ENCODE assay signal across 1 cellular context in the genomic region with DNA sequence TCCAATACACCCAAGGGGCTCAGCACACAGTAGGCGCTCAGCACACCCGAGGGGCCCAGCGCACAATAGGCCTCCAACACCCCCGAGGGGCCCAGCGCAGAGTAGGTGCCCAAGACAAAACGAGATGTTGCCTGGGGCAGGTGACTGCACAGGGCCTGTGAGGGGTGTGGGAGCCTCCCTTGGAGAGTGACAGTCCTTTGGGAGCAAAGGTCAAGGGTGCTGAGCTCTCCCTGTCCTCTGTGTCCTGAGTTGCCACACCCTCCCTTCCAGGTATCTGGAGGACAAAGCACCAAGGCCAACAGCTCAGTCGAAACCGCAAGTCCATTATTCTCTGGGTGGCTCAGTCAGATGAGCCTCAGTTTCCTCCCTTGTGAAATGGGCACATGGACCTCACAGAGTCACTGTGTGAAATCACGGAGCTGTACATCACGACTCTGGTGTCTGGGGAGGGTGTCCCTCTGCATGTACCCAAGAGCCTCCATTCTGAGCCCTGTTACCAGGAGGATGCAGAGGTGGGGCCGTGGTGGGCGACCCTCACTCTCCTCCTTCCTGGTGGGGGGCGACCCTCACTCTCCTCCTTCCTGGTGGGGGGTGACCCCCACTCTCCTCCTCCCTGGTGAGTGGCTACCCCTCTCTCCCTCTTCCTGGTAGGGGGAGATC.
TF ChIP-seq lines count a peak whose summit lies in the region.

No MANE protein-coding gene starts in this region.

TF ChIP-seq in HepG2, 621 proteins besides CTCF, POLR2A, EP300 and RAD21 (continued from another document and continues in another):
- TF ChIP-seq, protein P1, sequence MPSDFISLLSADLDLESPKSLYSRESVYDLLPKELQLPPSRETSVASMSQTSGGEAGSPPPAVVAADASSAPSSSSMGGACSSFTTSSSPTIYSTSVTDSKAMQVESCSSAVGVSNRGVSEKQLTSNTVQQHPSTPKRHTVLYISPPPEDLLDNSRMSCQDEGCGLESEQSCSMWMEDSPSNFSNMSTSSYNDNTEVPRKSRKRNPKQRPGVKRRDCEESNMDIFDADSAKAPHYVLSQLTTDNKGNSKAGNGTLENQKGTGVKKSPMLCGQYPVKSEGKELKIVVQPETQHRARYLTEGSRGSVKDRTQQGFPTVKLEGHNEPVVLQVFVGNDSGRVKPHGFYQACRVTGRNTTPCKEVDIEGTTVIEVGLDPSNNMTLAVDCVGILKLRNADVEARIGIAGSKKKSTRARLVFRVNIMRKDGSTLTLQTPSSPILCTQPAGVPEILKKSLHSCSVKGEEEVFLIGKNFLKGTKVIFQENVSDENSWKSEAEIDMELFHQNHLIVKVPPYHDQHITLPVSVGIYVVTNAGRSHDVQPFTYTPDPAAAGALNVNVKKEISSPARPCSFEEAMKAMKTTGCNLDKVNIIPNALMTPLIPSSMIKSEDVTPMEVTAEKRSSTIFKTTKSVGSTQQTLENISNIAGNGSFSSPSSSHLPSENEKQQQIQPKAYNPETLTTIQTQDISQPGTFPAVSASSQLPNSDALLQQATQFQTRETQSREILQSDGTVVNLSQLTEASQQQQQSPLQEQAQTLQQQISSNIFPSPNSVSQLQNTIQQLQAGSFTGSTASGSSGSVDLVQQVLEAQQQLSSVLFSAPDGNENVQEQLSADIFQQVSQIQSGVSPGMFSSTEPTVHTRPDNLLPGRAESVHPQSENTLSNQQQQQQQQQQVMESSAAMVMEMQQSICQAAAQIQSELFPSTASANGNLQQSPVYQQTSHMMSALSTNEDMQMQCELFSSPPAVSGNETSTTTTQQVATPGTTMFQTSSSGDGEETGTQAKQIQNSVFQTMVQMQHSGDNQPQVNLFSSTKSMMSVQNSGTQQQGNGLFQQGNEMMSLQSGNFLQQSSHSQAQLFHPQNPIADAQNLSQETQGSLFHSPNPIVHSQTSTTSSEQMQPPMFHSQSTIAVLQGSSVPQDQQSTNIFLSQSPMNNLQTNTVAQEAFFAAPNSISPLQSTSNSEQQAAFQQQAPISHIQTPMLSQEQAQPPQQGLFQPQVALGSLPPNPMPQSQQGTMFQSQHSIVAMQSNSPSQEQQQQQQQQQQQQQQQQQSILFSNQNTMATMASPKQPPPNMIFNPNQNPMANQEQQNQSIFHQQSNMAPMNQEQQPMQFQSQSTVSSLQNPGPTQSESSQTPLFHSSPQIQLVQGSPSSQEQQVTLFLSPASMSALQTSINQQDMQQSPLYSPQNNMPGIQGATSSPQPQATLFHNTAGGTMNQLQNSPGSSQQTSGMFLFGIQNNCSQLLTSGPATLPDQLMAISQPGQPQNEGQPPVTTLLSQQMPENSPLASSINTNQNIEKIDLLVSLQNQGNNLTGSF (CRISPR knock-in tag; IDR thresholded peaks at IDR 0.05) = no peak
- TF ChIP-seq, protein P2, sequence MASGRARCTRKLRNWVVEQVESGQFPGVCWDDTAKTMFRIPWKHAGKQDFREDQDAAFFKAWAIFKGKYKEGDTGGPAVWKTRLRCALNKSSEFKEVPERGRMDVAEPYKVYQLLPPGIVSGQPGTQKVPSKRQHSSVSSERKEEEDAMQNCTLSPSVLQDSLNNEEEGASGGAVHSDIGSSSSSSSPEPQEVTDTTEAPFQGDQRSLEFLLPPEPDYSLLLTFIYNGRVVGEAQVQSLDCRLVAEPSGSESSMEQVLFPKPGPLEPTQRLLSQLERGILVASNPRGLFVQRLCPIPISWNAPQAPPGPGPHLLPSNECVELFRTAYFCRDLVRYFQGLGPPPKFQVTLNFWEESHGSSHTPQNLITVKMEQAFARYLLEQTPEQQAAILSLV (CRISPR knock-in tag; IDR thresholded peaks at IDR 0.05; ENCODE audit: borderline replicate concordance) = peak; percentile 73
- TF ChIP-seq, protein P3, sequence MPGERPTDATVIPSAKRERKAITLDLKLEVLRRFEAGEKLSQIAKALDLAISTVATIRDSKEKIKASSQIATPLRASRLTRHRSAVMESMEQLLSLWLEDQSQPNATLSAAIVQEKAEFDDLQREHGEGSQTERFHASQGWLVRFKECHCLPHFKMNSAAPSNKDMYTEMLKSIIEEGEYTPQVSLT (CRISPR knock-in tag; IDR thresholded peaks at IDR 0.05; ENCODE audit: borderline replicate concordance, low read depth) = no peak
- no peak for TF ChIP-seq KLF15 (CRISPR knock-in tag; IDR thresholded peaks at IDR 0.05; ENCODE audit: borderline replicate concordance)
- TF ChIP-seq, protein P4, sequence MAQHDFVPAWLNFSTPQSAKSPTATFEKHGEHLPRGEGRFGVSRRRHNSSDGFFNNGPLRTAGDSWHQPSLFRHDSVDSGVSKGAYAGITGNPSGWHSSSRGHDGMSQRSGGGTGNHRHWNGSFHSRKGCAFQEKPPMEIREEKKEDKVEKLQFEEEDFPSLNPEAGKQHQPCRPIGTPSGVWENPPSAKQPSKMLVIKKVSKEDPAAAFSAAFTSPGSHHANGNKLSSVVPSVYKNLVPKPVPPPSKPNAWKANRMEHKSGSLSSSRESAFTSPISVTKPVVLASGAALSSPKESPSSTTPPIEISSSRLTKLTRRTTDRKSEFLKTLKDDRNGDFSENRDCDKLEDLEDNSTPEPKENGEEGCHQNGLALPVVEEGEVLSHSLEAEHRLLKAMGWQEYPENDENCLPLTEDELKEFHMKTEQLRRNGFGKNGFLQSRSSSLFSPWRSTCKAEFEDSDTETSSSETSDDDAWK (CRISPR knock-in tag; IDR thresholded peaks at IDR 0.05) = no peak
- TF ChIP-seq, protein P5, sequence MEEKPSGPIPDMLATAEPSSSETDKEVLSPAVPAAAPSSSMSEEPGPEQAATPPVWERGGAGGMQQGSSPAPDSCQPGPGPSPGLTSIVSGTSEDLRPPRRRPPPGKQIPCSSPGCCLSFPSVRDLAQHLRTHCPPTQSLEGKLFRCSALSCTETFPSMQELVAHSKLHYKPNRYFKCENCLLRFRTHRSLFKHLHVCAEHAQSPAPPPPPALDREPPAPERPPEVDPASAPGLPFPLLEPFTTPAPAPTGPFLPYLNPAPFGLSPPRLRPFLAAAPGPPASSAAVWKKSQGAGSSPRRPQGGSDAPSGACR (CRISPR knock-in tag; IDR thresholded peaks at IDR 0.05) = no peak
- peak; percentile 81; the same call in 1 of the 2 replicates for TF ChIP-seq ZNF205 (CRISPR knock-in tag; IDR thresholded peaks at IDR 0.05)
- peak; percentile 84 for TF ChIP-seq BCL6 (CRISPR knock-in tag; IDR thresholded peaks at IDR 0.05)
- TF ChIP-seq, protein P6, sequence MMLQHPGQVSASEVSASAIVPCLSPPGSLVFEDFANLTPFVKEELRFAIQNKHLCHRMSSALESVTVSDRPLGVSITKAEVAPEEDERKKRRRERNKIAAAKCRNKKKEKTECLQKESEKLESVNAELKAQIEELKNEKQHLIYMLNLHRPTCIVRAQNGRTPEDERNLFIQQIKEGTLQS (CRISPR knock-in tag; IDR thresholded peaks at IDR 0.05) = no peak; the same call in 1 of the 2 replicates
- TF ChIP-seq NONO (IDR thresholded peaks at IDR 0.05) = no peak
- 0 out of 2 replicates have a peak, but pooled peaks have one; percentile 14 for TF ChIP-seq NONO (CRISPR knock-in tag; conservative IDR thresholded peaks at IDR 0.05)
- TF ChIP-seq ZNF678 (CRISPR knock-in tag; IDR thresholded peaks at IDR 0.05) = no peak
- TF ChIP-seq ZMAT3 (CRISPR knock-in tag; conservative IDR thresholded peaks at IDR 0.05) = no peak
- TF ChIP-seq, protein P7, sequence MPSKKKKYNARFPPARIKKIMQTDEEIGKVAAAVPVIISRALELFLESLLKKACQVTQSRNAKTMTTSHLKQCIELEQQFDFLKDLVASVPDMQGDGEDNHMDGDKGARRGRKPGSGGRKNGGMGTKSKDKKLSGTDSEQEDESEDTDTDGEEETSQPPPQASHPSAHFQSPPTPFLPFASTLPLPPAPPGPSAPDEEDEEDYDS (CRISPR knock-in tag; IDR thresholded peaks at IDR 0.05) = no peak
- TF ChIP-seq ZNF780A (CRISPR knock-in tag; IDR thresholded peaks at IDR 0.05) = no peak
- no peak for TF ChIP-seq HMG20B (CRISPR knock-in tag; conservative IDR thresholded peaks at IDR 0.05)
- TF ChIP-seq, protein P8, sequence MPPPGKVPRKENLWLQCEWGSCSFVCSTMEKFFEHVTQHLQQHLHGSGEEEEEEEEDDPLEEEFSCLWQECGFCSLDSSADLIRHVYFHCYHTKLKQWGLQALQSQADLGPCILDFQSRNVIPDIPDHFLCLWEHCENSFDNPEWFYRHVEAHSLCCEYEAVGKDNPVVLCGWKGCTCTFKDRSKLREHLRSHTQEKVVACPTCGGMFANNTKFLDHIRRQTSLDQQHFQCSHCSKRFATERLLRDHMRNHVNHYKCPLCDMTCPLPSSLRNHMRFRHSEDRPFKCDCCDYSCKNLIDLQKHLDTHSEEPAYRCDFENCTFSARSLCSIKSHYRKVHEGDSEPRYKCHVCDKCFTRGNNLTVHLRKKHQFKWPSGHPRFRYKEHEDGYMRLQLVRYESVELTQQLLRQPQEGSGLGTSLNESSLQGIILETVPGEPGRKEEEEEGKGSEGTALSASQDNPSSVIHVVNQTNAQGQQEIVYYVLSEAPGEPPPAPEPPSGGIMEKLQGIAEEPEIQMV (CRISPR knock-in tag; IDR thresholded peaks at IDR 0.05; ENCODE audit: low read depth) = no peak
- TF ChIP-seq MAFG (CRISPR knock-in tag; IDR thresholded peaks at IDR 0.05) = no peak
- no peak for TF ChIP-seq MBD4 (IDR thresholded peaks at IDR 0.05; ENCODE audit: borderline replicate concordance, low read length)
- TF ChIP-seq NRL (CRISPR knock-in tag; IDR thresholded peaks at IDR 0.05; ENCODE audit: borderline replicate concordance) = no peak
- no peak for TF ChIP-seq TBP (CRISPR knock-in tag; IDR thresholded peaks at IDR 0.05)
- no peak for TF ChIP-seq TBL1XR1 (IDR thresholded peaks at IDR 0.05; ENCODE audit: borderline replicate concordance, low read length, partially characterized antibody)
- no peak for TF ChIP-seq HIVEP1 (CRISPR knock-in tag; IDR thresholded peaks at IDR 0.05)
- TF ChIP-seq TAF15 (IDR thresholded peaks at IDR 0.05; ENCODE audit: low read depth, low read length, poor library complexity, severe bottlenecking) = no peak
- no peak for TF ChIP-seq JARID2 (CRISPR knock-in tag; IDR thresholded peaks at IDR 0.05; ENCODE audit: insufficient replicate concordance)
- no peak for TF ChIP-seq BRCA1 (CRISPR knock-in tag; IDR thresholded peaks at IDR 0.05)
- TF ChIP-seq ZMYM4 (CRISPR knock-in tag; IDR thresholded peaks at IDR 0.05) = peak; percentile 40
- no peak for TF ChIP-seq ZNF124 (CRISPR knock-in tag; IDR thresholded peaks at IDR 0.05)
- TF ChIP-seq ZNF567 (CRISPR knock-in tag; IDR thresholded peaks at IDR 0.05; ENCODE audit: borderline replicate concordance) = no peak
- no peak for TF ChIP-seq RFX3 (CRISPR knock-in tag; IDR thresholded peaks at IDR 0.05)
- TF ChIP-seq ZBTB3 (CRISPR knock-in tag; IDR thresholded peaks at IDR 0.05; ENCODE audit: borderline replicate concordance, low read depth) = no peak
- TF ChIP-seq, protein P9, sequence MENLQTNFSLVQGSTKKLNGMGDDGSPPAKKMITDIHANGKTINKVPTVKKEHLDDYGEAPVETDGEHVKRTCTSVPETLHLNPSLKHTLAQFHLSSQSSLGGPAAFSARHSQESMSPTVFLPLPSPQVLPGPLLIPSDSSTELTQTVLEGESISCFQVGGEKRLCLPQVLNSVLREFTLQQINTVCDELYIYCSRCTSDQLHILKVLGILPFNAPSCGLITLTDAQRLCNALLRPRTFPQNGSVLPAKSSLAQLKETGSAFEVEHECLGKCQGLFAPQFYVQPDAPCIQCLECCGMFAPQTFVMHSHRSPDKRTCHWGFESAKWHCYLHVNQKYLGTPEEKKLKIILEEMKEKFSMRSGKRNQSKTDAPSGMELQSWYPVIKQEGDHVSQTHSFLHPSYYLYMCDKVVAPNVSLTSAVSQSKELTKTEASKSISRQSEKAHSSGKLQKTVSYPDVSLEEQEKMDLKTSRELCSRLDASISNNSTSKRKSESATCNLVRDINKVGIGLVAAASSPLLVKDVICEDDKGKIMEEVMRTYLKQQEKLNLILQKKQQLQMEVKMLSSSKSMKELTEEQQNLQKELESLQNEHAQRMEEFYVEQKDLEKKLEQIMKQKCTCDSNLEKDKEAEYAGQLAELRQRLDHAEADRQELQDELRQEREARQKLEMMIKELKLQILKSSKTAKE (CRISPR knock-in tag; IDR thresholded peaks at IDR 0.05; ENCODE audit: borderline replicate concordance) = no peak
- TF ChIP-seq ZFY (CRISPR knock-in tag; IDR thresholded peaks at IDR 0.05) = 0 out of 2 replicates have a peak, but pooled peaks have one; percentile 15
- no peak for TF ChIP-seq ZNF616 (CRISPR knock-in tag; IDR thresholded peaks at IDR 0.05; ENCODE audit: low read depth)
- TF ChIP-seq HOXA9 (CRISPR knock-in tag; IDR thresholded peaks at IDR 0.05; ENCODE audit: borderline replicate concordance) = no peak
- no peak for TF ChIP-seq MED13 (CRISPR knock-in tag; IDR thresholded peaks at IDR 0.05)
- no peak for TF ChIP-seq RBM39 (IDR thresholded peaks at IDR 0.05; ENCODE audit: low read depth, low read length, poor library complexity, severe bottlenecking)
- TF ChIP-seq SIX1 (CRISPR knock-in tag; IDR thresholded peaks at IDR 0.05; ENCODE audit: borderline replicate concordance) = no peak; the same call in 1 of the 2 replicates
- TF ChIP-seq KAT7 (CRISPR knock-in tag; IDR thresholded peaks at IDR 0.05; ENCODE audit: borderline replicate concordance) = no peak; the same call in 1 of the 2 replicates
- no peak for TF ChIP-seq ZNF468 (CRISPR knock-in tag; IDR thresholded peaks at IDR 0.05)
- no peak for TF ChIP-seq EED (CRISPR knock-in tag; IDR thresholded peaks at IDR 0.05)
- TF ChIP-seq ATF7-NPFF (CRISPR knock-in tag; IDR thresholded peaks at IDR 0.05; ENCODE audit: low read depth) = no peak
- TF ChIP-seq, protein P10, sequence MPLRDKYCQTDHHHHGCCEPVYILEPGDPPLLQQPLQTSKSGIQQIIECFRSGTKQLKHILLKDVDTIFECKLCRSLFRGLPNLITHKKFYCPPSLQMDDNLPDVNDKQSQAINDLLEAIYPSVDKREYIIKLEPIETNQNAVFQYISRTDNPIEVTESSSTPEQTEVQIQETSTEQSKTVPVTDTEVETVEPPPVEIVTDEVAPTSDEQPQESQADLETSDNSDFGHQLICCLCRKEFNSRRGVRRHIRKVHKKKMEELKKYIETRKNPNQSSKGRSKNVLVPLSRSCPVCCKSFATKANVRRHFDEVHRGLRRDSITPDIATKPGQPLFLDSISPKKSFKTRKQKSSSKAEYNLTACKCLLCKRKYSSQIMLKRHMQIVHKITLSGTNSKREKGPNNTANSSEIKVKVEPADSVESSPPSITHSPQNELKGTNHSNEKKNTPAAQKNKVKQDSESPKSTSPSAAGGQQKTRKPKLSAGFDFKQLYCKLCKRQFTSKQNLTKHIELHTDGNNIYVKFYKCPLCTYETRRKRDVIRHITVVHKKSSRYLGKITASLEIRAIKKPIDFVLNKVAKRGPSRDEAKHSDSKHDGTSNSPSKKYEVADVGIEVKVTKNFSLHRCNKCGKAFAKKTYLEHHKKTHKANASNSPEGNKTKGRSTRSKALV (CRISPR knock-in tag; IDR thresholded peaks at IDR 0.05) = no peak
- TF ChIP-seq, protein P11, sequence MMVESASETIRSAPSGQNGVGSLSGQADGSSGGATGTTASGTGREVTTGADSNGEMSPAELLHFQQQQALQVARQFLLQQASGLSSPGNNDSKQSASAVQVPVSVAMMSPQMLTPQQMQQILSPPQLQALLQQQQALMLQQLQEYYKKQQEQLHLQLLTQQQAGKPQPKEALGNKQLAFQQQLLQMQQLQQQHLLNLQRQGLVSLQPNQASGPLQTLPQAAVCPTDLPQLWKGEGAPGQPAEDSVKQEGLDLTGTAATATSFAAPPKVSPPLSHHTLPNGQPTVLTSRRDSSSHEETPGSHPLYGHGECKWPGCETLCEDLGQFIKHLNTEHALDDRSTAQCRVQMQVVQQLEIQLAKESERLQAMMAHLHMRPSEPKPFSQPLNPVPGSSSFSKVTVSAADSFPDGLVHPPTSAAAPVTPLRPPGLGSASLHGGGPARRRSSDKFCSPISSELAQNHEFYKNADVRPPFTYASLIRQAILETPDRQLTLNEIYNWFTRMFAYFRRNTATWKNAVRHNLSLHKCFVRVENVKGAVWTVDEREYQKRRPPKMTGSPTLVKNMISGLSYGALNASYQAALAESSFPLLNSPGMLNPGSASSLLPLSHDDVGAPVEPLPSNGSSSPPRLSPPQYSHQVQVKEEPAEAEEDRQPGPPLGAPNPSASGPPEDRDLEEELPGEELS (CRISPR knock-in tag; IDR thresholded peaks at IDR 0.05) = peak; percentile 65; the same call in 1 of the 2 replicates
- TF ChIP-seq ZFP62 (CRISPR knock-in tag; IDR thresholded peaks at IDR 0.05) = no peak
- no peak for TF ChIP-seq ZNF34 (CRISPR knock-in tag; IDR thresholded peaks at IDR 0.05; ENCODE audit: borderline replicate concordance)
